ENCODE assay signal across 17 cellular contexts in the genomic region with DNA sequence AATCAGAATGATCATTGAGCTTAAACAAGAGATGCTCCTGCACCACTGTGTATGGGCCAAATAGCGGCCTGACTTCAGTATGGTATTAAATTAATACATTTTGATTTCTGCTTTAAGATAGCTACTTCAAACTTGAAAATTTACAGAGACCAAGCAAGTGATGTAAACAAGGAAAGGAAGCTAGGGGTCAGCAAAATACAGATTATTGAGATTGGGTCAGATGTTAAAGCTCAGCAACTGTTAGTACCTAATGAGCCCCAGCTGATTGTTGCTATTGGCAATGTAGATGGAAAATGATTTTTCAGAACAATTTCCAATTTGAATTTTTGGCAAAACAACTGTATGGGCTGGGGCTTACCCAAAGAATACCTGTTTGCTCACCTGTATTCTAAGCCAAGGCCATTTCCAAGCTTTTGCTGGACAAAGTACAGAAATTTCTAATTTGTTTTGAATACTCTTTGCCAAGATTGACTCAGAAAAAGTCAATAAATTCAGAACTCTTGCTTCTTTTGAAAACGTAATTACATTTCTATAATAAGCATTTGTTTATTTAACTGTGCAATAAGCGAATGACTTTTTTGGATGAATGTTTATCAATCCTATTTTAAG. TPM values are rescaled to one million over a fixed set of nuclear protein-coding genes. Genes with fewer than 3 reads are reported as not detected.
A peak's percentile ranks its signal among the peaks of the same experiment; 100 is the strongest.
DNase-seq lines count a peak whose midpoint lies in the region; ATAC-seq, FAIRE-seq and TF ChIP-seq lines count a peak whose summit lies in the region.
"Had no signal": no experiment of that assay in that cellular context is flagged by ENCODE, and none has a peak within 500 bp of the region (broad histone marks: within the 10 kb centered on the region; RNA-seq: fewer than 3 reads in every experiment).

No MANE protein-coding gene starts in this region.

- H3K27me3 ChIP-seq in body of pancreas (no peaks in the 10 kb centered on the region), pancreas (no peaks in the 10 kb centered on the region), testis (no peaks in the 10 kb centered on the region)

- intact Hi-C loops in body of pancreas (cut with DNase I): no loop called here
- intact Hi-C loops in pancreas (cut with DNase I): no loop called here
- intact Hi-C loops in testis (cut with DNase I; ENCODE audit: low total_unique reads): no loop called here

- no peak for TF ChIP-seq POLR2A in body of pancreas (IDR thresholded peaks at IDR 0.05)
- TF ChIP-seq POLR2A in testis (IDR thresholded peaks at IDR 0.05): no peak

- WGBS in body of pancreas, 2 donors: 16 to 25% methylated on average over 3 of the region's 3 CpGs
- 16 to 21% methylated on average over 3 of the region's 3 CpGs for WGBS in pancreas, 2 donors
- 82 to 88% methylated on average over 3 of the region's 3 CpGs for WGBS in testis, 2 donors

- TF ChIP-seq CTCF in LNCaP clone FGC (IDR thresholded peaks at IDR 0.05; ENCODE audit: control insufficient read depth, extremely low read depth, insufficient read depth): no peak
- TF ChIP-seq CTCF in body of pancreas (IDR thresholded peaks at IDR 0.05): peak in 3 of 7 experiments; percentile 3 to 12 (median 10)
- no peak for TF ChIP-seq CTCF in pancreas (IDR thresholded peaks at IDR 0.05)
- TF ChIP-seq CTCF in testis (IDR thresholded peaks at IDR 0.05): no peak

- no peak for FAIRE-seq in pancreas (lab: Jason Lieb, UNC)
- FAIRE-seq: A204.1, D721Med, G401.6, GM12892, GM19239 had no signal

- H3K9me3 ChIP-seq in body of pancreas (no peaks in the 10 kb centered on the region), pancreas (no peaks in the 10 kb centered on the region), testis (no peaks in the 10 kb centered on the region)

- H3K4me3 ChIP-seq in LNCaP clone FGC (ENCODE audit: low read depth, low read length) (no peak overlapping the region), body of pancreas (no peak overlapping the region), pancreas (no peak overlapping the region), testis (no peak overlapping the region)

- H3K36me3 ChIP-seq in body of pancreas (replicated peaks in 1 of 2; ENCODE audit: insufficient read depth in 1 of 2, low read depth in 2 of 2) (no peaks in the 10 kb centered on the region), pancreas (no peaks in the 10 kb centered on the region), testis (ENCODE audit: low read depth, missing control alignments) (no peaks in the 10 kb centered on the region)

- H3K27ac ChIP-seq in body of pancreas (peak overlapping the region in 2 of 4 donors; percentile 21 to 55), pancreas (peak overlapping the region in 2 of 4 donors; percentile 10 to 37), testis (no peak overlapping the region)

- H3K4me1 ChIP-seq in body of pancreas: peaks cover 21% of the 10 kb centered on the region
- H3K4me1 ChIP-seq in pancreas: peaks cover 9 to 16% (median 15%) of the 10 kb centered on the region in 3 donors
- no peaks in the 10 kb centered on the region for H3K4me1 ChIP-seq in testis

- DNase-seq in COR-L47 (lab: John Stamatoyannopoulos, UW) (peak; percentile 11), LNCaP clone FGC (ENCODE audit: low read depth) (peak; percentile 78), body of pancreas (peak in 1 of 4 donors; percentile 55), pancreas (peak in 1 of 6 donors; percentile 29), testis (no peak)
- DNase-seq: C1 segment of cervical spinal cord; CD4-positive, alpha-beta memory T cell; DMS153; DMS79 treated with DMSO at 0.1 percent for 48 hours; EL had no signal

- ATAC-seq in body of pancreas (peak; percentile 89), pancreas (peak; percentile 90 to 96 (median 92)), HG02571 (IDR thresholded peaks at IDR 0.05; ENCODE audit: unreplicated experiment) (no peak), GM21360 (IDR thresholded peaks at IDR 0.05; ENCODE audit: unreplicated experiment) (no peak)

RNA-seq across cellular contexts. Expression of gene DLD, which starts 23.0 kb away (rescaled TPM):
- total RNA-seq in body of pancreas: 100 to 1,000 TPM in 1 of 2 donors, 10 to 100 TPM in 1; 53.7 to 123 TPM
- total RNA-seq in pancreas: 10 to 100 TPM; 23.6 to 43.0 (median 36.0) TPM
- polyA plus RNA-seq in pancreas: 10 to 100 TPM in 1 of 2 donors, 1 to 10 TPM in 1; 8.2 to 32.9 TPM
- total RNA-seq in testis: 10 to 100 TPM; 50.2 to 57.3 TPM
- polyA plus RNA-seq in testis (ENCODE audit: insufficient read depth, low read depth, low replicate concordance): 63.7 TPM

Comparison
In these comparisons a context has a peak if more than half of its experiments do, and no peak if none do; other contexts are left out.
1. ATAC-seq: peak in body of pancreas (single experiment) and pancreas (4 of 4); none in HG02571 (single experiment) and GM21360 (single experiment).